ENCODE assay signal across 9 cellular contexts in the genomic region with DNA sequence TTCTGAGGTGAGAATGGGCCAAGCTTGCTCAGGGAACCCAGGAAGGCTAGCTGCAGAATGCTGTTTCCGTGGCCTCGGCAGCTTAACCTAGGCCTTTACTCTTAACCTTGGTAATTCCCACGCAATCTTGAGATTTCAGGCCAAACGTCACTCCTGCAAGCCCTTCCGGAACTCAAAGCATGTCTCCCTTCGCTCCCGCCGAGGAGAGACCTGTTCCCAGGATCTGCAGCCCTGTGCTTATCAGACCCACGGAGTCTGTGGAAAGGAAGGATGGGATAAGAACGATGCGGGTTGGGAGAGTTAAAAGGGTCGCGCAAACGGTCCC. TPM values are rescaled to one million over a fixed set of nuclear protein-coding genes. Genes with fewer than 3 reads are reported as not detected.
DNase-seq lines count a peak whose midpoint lies in the region; ATAC-seq and TF ChIP-seq lines count a peak whose summit lies in the region.
"Had no signal": no experiment of that assay in that cellular context is flagged by ENCODE, and none has a peak within 500 bp of the region (broad histone marks: within the 10 kb centered on the region; RNA-seq: fewer than 3 reads in every experiment).

No MANE protein-coding gene starts in this region.

- H3K9ac ChIP-seq in muscle layer of colon (ENCODE audit: low read length): peak overlapping the region; percentile 96
- H3K9ac ChIP-seq: neural progenitor cell had no signal

- H3K27me3 ChIP-seq in muscle layer of colon (ENCODE audit: control insufficient read depth in 1 of 2, insufficient read depth in 2 of 2, low read length in 2 of 2) (no peaks in the 10 kb centered on the region), aorta (ENCODE audit: control insufficient read depth in 1 of 2, insufficient read depth in 2 of 2, low read length in 1 of 2) (no peaks in the 10 kb centered on the region)
- H3K27me3 ChIP-seq: neural progenitor cell had no signal

- H3K4me1 ChIP-seq in muscle layer of colon (ENCODE audit: insufficient read depth, low read length) (peaks cover 17% of the 10 kb centered on the region), aorta (ENCODE audit: control insufficient read depth in 1 of 2, insufficient read depth in 2 of 2, low read length in 2 of 2) (no peaks in the 10 kb centered on the region)

- H3K9me3 ChIP-seq in muscle layer of colon (ENCODE audit: low read length) (no peaks in the 10 kb centered on the region), aorta (ENCODE audit: control insufficient read depth, low read length) (no peaks in the 10 kb centered on the region)

- ATAC-seq in stimulated activated naive CD8-positive, alpha-beta T cell treated with anti-CD3 and anti-CD28 coated beads, Interleukin-15, Interleukin-2, amounts not matched to agents 100 U/mL and 50 U/mL, for 24 hours: no peak
- peak; percentile 58 for ATAC-seq in aorta (ENCODE audit: low FRiP score)

- TF ChIP-seq CTCF in coronary artery (IDR thresholded peaks at IDR 0.05): no peak

- peaks cover 23% of the 10 kb centered on the region for H3K4me1 Mint-ChIP-seq in stimulated activated naive CD8-positive, alpha-beta T cell treated with anti-CD3 and anti-CD28 coated beads, Interleukin-15, Interleukin-2, amounts not matched to agents 100 ng/mL and 50 ng/mL, for 24 hours (ENCODE audit: low read depth)

- WGBS in aorta, 2 donors: 6 to 7% methylated on average over 14 of the region's 14 CpGs

- H3K4me3 ChIP-seq in coronary artery (peak overlapping the region; percentile 93), muscle layer of colon (ENCODE audit: low read depth in 1 of 2, low read length in 2 of 2) (peak overlapping the region; percentile 91 to 96), aorta (ENCODE audit: low read length in 2 of 2) (peak overlapping the region; percentile 50 to 66)
- H3K4me3 ChIP-seq: neural progenitor cell had no signal

- peaks cover 11% of the 10 kb centered on the region for H3K9me3 Mint-ChIP-seq in stimulated activated naive CD8-positive, alpha-beta T cell treated with anti-CD3 and anti-CD28 coated beads, Interleukin-15, Interleukin-2, amounts not matched to agents 100 ng/mL and 50 ng/mL, for 24 hours

- no peaks in the 10 kb centered on the region for H3K27me3 Mint-ChIP-seq in stimulated activated naive CD8-positive, alpha-beta T cell treated with anti-CD3 and anti-CD28 coated beads, Interleukin-15, Interleukin-2, amounts not matched to agents 100 ng/mL and 50 ng/mL, for 24 hours

- peak overlapping the region; percentile 90 for H3K27ac Mint-ChIP-seq in stimulated activated naive CD8-positive, alpha-beta T cell treated with anti-CD3 and anti-CD28 coated beads, Interleukin-15, Interleukin-2, amounts not matched to agents 100 ng/mL and 50 ng/mL, for 24 hours
- H3K27ac Mint-ChIP-seq: neural progenitor cell had no signal

- intact Hi-C loops in aorta (cut with DNase I): no loop called here

- H3K36me3 ChIP-seq in muscle layer of colon (ENCODE audit: insufficient read depth, low read length) (no peaks in the 10 kb centered on the region), aorta (ENCODE audit: control insufficient read depth in 1 of 2, insufficient read depth in 2 of 2, low read length in 1 of 2) (peaks cover 0 to 3% of the 10 kb centered on the region in 2 donors)
- H3K36me3 ChIP-seq: neural progenitor cell had no signal

- peak overlapping the region; percentile 85 for H3K4me3 Mint-ChIP-seq in stimulated activated naive CD8-positive, alpha-beta T cell treated with anti-CD3 and anti-CD28 coated beads, Interleukin-15, Interleukin-2, amounts not matched to agents 100 ng/mL and 50 ng/mL, for 24 hours
- H3K4me3 Mint-ChIP-seq: neural progenitor cell had no signal

- H3K36me3 Mint-ChIP-seq in stimulated activated naive CD8-positive, alpha-beta T cell treated with anti-CD3 and anti-CD28 coated beads, Interleukin-15, Interleukin-2, amounts not matched to agents 100 ng/mL and 50 ng/mL, for 24 hours (ENCODE audit: low read depth): peaks cover 22% of the 10 kb centered on the region
- H3K36me3 Mint-ChIP-seq: neural progenitor cell had no signal

- H3K27ac ChIP-seq in coronary artery: peak overlapping the region; percentile 58 to 87
- H3K27ac ChIP-seq in muscle layer of colon (ENCODE audit: low read depth, low read length): peak overlapping the region; percentile 96
- peak overlapping the region in 1 of 2 donors; percentile 66 for H3K27ac ChIP-seq in aorta (ENCODE audit: low read depth in 1 of 2, low read length in 2 of 2)
- H3K27ac ChIP-seq: neural progenitor cell had no signal

- no peak for DNase-seq in stimulated activated naive CD8-positive, alpha-beta T cell treated with anti-CD3 and anti-CD28 coated beads, Interleukin-15, Interleukin-2, amounts not matched to agents 100 U/mL and 50 U/mL, for 24 hours
- DNase-seq in coronary artery (ENCODE audit: low spot score): no peak
- no peak for DNase-seq in aorta
- DNase-seq in kidney tubule cell (ENCODE audit: low spot score): no peak
- no peak for DNase-seq in DMS79 treated with DMSO at 0.1 percent for 48 hours (lab: John Stamatoyannopoulos, UW)
- no peak for DNase-seq in stimulated activated CD4-positive, alpha-beta T cell treated with anti-CD3 and anti-CD28 coated beads, Interleukin-4, amount 100 ng/mL, for 1 hour

RNA-seq across cellular contexts. Expression of a gene that starts 0.5 kb away (rescaled TPM):
- total RNA-seq in aorta: 1 to 10 TPM; 4.0 to 6.0 TPM
- 1 to 10 TPM in 1 of 2 donors, under 1 TPM in 1; 0.75 to 3.0 TPM for polyA plus RNA-seq in aorta

RNA-seq across cellular contexts. Expression of a gene that starts 33.9 kb away (rescaled TPM):
- total RNA-seq in aorta: 1 to 10 TPM; 7.1 to 7.8 TPM
- 1 to 10 TPM; 5.9 to 6.1 TPM for polyA plus RNA-seq in aorta

RNA-seq across cellular contexts. Expression of a gene that starts 38.1 kb away (rescaled TPM):
- total RNA-seq in aorta: under 1 TPM; 0.10 to 0.36 TPM
- under 1 TPM in 1 of 2 donors, not detected in 1; 0.05 TPM for polyA plus RNA-seq in aorta

RNA-seq across cellular contexts. Expression of a gene that starts 42.5 kb away (rescaled TPM):
- not detected for total RNA-seq in aorta
- polyA plus RNA-seq in aorta: under 1 TPM in 1 of 2 donors, not detected in 1; 0.88 TPM
